28 cellular contexts compared by ENCODE assay signal in the genomic region with DNA sequence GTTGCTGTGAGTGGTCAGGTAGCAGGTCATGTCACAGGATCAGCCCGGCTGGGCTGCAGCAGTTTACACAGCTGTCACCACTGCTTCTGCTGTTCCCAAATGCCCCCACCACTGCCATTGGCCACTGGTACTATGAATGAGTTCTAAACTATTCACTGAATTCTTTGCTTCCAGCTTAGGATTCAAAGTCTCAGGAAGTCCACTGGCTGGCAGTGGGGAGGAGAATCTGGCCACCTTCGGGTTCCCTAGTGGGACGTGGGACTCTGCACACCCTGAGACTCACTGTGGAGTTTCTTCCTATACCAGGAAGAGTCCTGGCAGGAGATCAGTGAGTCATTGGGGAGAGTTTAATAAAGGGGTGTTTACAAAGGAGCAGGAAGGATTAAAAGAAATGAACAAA. TPM values are rescaled to one million over a fixed set of nuclear protein-coding genes. Genes with fewer than 3 reads are reported as not detected.
DNase-seq lines count a peak whose midpoint lies in the region; TF ChIP-seq lines count a peak whose summit lies in the region.
"Had no signal": no experiment of that assay in that cellular context is flagged by ENCODE, and none has a peak within 500 bp of the region (broad histone marks: within the 10 kb centered on the region; RNA-seq: fewer than 3 reads in every experiment).

No MANE protein-coding gene starts in this region.

- H3K4me3 ChIP-seq in GM23248 (no peak overlapping the region), skeletal muscle satellite cell (ENCODE audit: low read length) (no peak overlapping the region), sigmoid colon (no peak overlapping the region)
- H3K4me3 ChIP-seq: GM23338, heart left ventricle, neural progenitor cell, stomach, transverse colon had no signal

- TF ChIP-seq POLR2A in sigmoid colon (IDR thresholded peaks at IDR 0.05) = no peak

- DNase-seq in GM23248 = peak; percentile 19
- DNase-seq in NCI-H146 treated with DMSO at 0.1 percent for 48 hours (lab: John Stamatoyannopoulos, UW; ENCODE audit: unreplicated experiment) = peak; percentile 13
- DNase-seq in epithelial cell of prostate (ENCODE audit: low read depth, low spot score) = no peak
- no peak for DNase-seq in H4 (ENCODE audit: low spot score)
- no peak for DNase-seq in sigmoid colon
- no peak for DNase-seq in NCI-H345 treated with DMSO at 0.1 percent for 48 hours (lab: John Stamatoyannopoulos, UW; ENCODE audit: unreplicated experiment)
- DNase-seq: activated CD4-positive, alpha-beta T cell treated with anti-CD3 and anti-CD28 coated beads for 36 hours; activated naive CD4-positive, alpha-beta T cell treated with anti-CD3 and anti-CD28 coated beads, Interleukin-2, amount 50 U/mL, for 16 hours; activated T-cell treated with anti-CD3 and anti-CD28 coated beads, Interleukin-2, amount 50 U/mL, for 48 hours; aorta; BE2C; Calu3; heart left ventricle; NCI-H1092; NCI-H2081 treated with DMSO at 0.1 percent for 48 hours; RPMI8226; stimulated activated CD4-positive, alpha-beta T cell treated with anti-CD3 and anti-CD28 coated beads, Interleukin-12 subunit alpha, Interleukin-12 subunit beta, amount 100 ng/mL, for 4 hours; stomach; transverse colon had no signal

- no peak for TF ChIP-seq CTCF in sigmoid colon (IDR thresholded peaks at IDR 0.05)

- no peaks in the 10 kb centered on the region for H3K9me3 ChIP-seq in GM23248 (ENCODE audit: low read depth)
- no peaks in the 10 kb centered on the region for H3K9me3 ChIP-seq in skeletal muscle satellite cell (replicated peaks; ENCODE audit: low read length)
- no peaks in the 10 kb centered on the region for H3K9me3 ChIP-seq in sigmoid colon
- H3K9me3 ChIP-seq: BE2C, transverse colon had no signal

- intact Hi-C loops in sigmoid colon (cut with DNase I) = no loop called here

- H4K20me1 ChIP-seq in GM23248 (ENCODE audit: insufficient read depth) = no peaks in the 10 kb centered on the region

- H3F3A ChIP-seq in GM23248 (ENCODE audit: insufficient read depth) = no peaks in the 10 kb centered on the region

- H3K27me3 ChIP-seq in GM23248 (replicated peaks; ENCODE audit: insufficient read depth) (no peaks in the 10 kb centered on the region), skeletal muscle satellite cell (ENCODE audit: control insufficient read depth, insufficient read depth, low read length) (no peaks in the 10 kb centered on the region), sigmoid colon (no peaks in the 10 kb centered on the region)
- H3K27me3 ChIP-seq: BE2C, heart left ventricle, stomach, transverse colon had no signal

- H3K36me3 ChIP-seq in GM23248 (ENCODE audit: low read depth) (no peaks in the 10 kb centered on the region), skeletal muscle satellite cell (ENCODE audit: insufficient read depth, low read length) (no peaks in the 10 kb centered on the region), sigmoid colon (no peaks in the 10 kb centered on the region)
- H3K36me3 ChIP-seq: BE2C, heart left ventricle, neural progenitor cell, transverse colon had no signal

- H3K9ac ChIP-seq in GM23248 (no peak overlapping the region), skeletal muscle satellite cell (ENCODE audit: low read depth, low read length) (no peak overlapping the region)
- H3K9ac ChIP-seq: KMS-11, neural progenitor cell had no signal

- H3K4me1 ChIP-seq in GM23248 (ENCODE audit: insufficient read depth) = peaks cover 9% of the 10 kb centered on the region
- H3K4me1 ChIP-seq in skeletal muscle satellite cell (ENCODE audit: control insufficient read depth, insufficient read depth, low read length) = peaks cover 22% of the 10 kb centered on the region
- peaks cover 0 to 5% (median 2%) of the 10 kb centered on the region in 4 donors for H3K4me1 ChIP-seq in sigmoid colon
- H3K4me1 ChIP-seq: BE2C, neural progenitor cell, transverse colon had no signal

- H3K9me2 ChIP-seq in GM23248 (ENCODE audit: insufficient read depth) = no peaks in the 10 kb centered on the region

- no peak for TF ChIP-seq EP300 in sigmoid colon (IDR thresholded peaks at IDR 0.05)

- WGBS in GM23248 (ENCODE audit: low coverage in 1 of 2, low lambda C conversion rate in 2 of 2, missing lambda C conversion rate in 2 of 2), 2 experiments = 87 to 91% methylated on average over 3 of the region's 3 CpGs
- WGBS in sigmoid colon, 2 donors = 74 to 85% methylated on average over 3 of the region's 3 CpGs

- no peak overlapping the region for H2AFZ ChIP-seq in GM23248
- H2AFZ ChIP-seq: GM23338, neural progenitor cell had no signal

- in situ Hi-C loops in GM23248 (cut with MboI) = no loop called here

- H3K4me2 ChIP-seq in GM23248 (ENCODE audit: unreplicated experiment) = no peak overlapping the region
- peak overlapping the region; percentile 3 for H3K4me2 ChIP-seq in skeletal muscle satellite cell (ENCODE audit: low read length)
- H3K4me2 ChIP-seq: GM23338, KMS-11, neural progenitor cell had no signal

- no peaks in the 10 kb centered on the region for H3K79me2 ChIP-seq in GM23248 (ENCODE audit: insufficient read depth)

- H3K27ac ChIP-seq in GM23248 (no peak overlapping the region), epithelial cell of prostate (peak overlapping the region; percentile 37), sigmoid colon (no peak overlapping the region)
- H3K27ac ChIP-seq: heart left ventricle, KMS-11, neural progenitor cell, transverse colon had no signal

RNA-seq across cellular contexts. Expression of a gene that starts 6.9 kb away (rescaled TPM):
- total RNA-seq in GM23248 (2014; rRNA removed; shearing (Covaris generic)) = 26.2 and 113 TPM in 2 replicates
- polyA plus RNA-seq in GM23248 (2016; fragmentation: Nextera tagmentation; extraction: Ambion mirVana) (126 and 146 TPM in 2 replicates), sigmoid colon (100 to 1,000 TPM; 206 to 513 (median 470) TPM)
- 257 and 372 TPM in 2 replicates for total RNA-seq in skeletal muscle satellite cell (2012; rRNA removed)
- 78.7 and 86.8 TPM in 2 replicates for total RNA-seq in H4 (2014; rRNA removed; shearing (Covaris generic))
- 1,000 to 10,000 TPM in 1 of 4 donors, 100 to 1,000 TPM in 2, 10 to 100 TPM in 1; 90.3 to 1,592 (median 363) TPM for total RNA-seq in sigmoid colon

RNA-seq across cellular contexts. Expression of a gene that starts 19.6 kb away (rescaled TPM):
- total RNA-seq in GM23248 (2014; rRNA removed; shearing (Covaris generic)) = not detected in 2 replicates
- polyA plus RNA-seq in GM23248 (2016; fragmentation: Nextera tagmentation; extraction: Ambion mirVana) (not detected in 2 replicates), sigmoid colon (100 to 1,000 TPM in 2 of 3 donors, 1 to 10 TPM in 1; 2.0 to 581 (median 133) TPM)
- total RNA-seq in skeletal muscle satellite cell (2012; rRNA removed) = not detected in 2 replicates
- total RNA-seq in H4 (2014; rRNA removed; shearing (Covaris generic)) = not detected in 2 replicates
- not detected for total RNA-seq in sigmoid colon
- total RNA-seq: Calu3, cerebellum, NCI-H460 had no signal
- polyA plus RNA-seq: heart left ventricle had no signal

RNA-seq across cellular contexts. Expression of a gene that starts 21.3 kb away (rescaled TPM):
- not detected in 2 replicates for total RNA-seq in GM23248 (2014; rRNA removed; shearing (Covaris generic))
- polyA plus RNA-seq in GM23248 (2016; fragmentation: Nextera tagmentation; extraction: Ambion mirVana) (3.3 and 4.4 TPM in 2 replicates), sigmoid colon (1,000 to 10,000 TPM in 1 of 3 donors, 100 to 1,000 TPM in 1, 10 to 100 TPM in 1; 47.9 to 2,487 (median 601) TPM)
- not detected in 2 replicates for total RNA-seq in skeletal muscle satellite cell (2012; rRNA removed)
- not detected in 2 replicates for total RNA-seq in H4 (2014; rRNA removed; shearing (Covaris generic))
- total RNA-seq in sigmoid colon = 10 to 100 TPM in 2 of 4 donors, 1 to 10 TPM in 2; 2.0 to 12.9 (median 7.8) TPM
- total RNA-seq: Calu3, cerebellum, NCI-H460 had no signal

RNA-seq across cellular contexts. Expression of a gene that starts 31.4 kb away (rescaled TPM):
- 1.1 TPM in 1 of 2 replicates, not detected in the other for total RNA-seq in GM23248 (2014; rRNA removed; shearing (Covaris generic))
- polyA plus RNA-seq in GM23248 (2016; fragmentation: Nextera tagmentation; extraction: Ambion mirVana) = 4.5 and 5.4 TPM in 2 replicates
- total RNA-seq in skeletal muscle satellite cell (2012; rRNA removed) = not detected in 2 replicates
- total RNA-seq in H4 (2014; rRNA removed; shearing (Covaris generic)) = 0.14 TPM in 1 of 2 replicates, not detected in the other
- total RNA-seq in sigmoid colon = 1 to 10 TPM in 3 of 4 donors, under 1 TPM in 1; 0.71 to 3.1 (median 2.6) TPM
- 100 to 1,000 TPM in 1 of 3 donors, 10 to 100 TPM in 1, 1 to 10 TPM in 1; 7.1 to 117 (median 48.1) TPM for polyA plus RNA-seq in sigmoid colon

RNA-seq across cellular contexts. Expression of a gene that starts 37.5 kb away (rescaled TPM):
- not detected in 2 replicates for total RNA-seq in GM23248 (2014; rRNA removed; shearing (Covaris generic))
- polyA plus RNA-seq in GM23248 (2016; fragmentation: Nextera tagmentation; extraction: Ambion mirVana) (not detected in 2 replicates), sigmoid colon (not detected)
- not detected in 2 replicates for total RNA-seq in skeletal muscle satellite cell (2012; rRNA removed)
- total RNA-seq in H4 (2014; rRNA removed; shearing (Covaris generic)) = not detected in 2 replicates
- total RNA-seq in sigmoid colon = not detected
- total RNA-seq: activated CD4-positive, alpha-beta T cell treated with anti-CD3 and anti-CD28 coated beads for 36 hours; activated CD8-positive, alpha-beta memory T cell treated with anti-CD3 and anti-CD28 coated beads for 36 hours; aorta; Calu3; cerebellum; GM23338; heart left ventricle; lower leg skin; mucosa of gallbladder; NCI-H460; stomach; transverse colon had no signal
- polyA plus RNA-seq: aorta, GM23338, heart left ventricle had no signal

Comparison
In these comparisons a context has a peak if more than half of its experiments do, and no peak if none do; other contexts are left out.
1. DNase-seq: peak in GM23248 (single experiment) and NCI-H146 treated with DMSO at 0.1 percent for 48 hours (single experiment); none in epithelial cell of prostate (single experiment), H4 (single experiment), sigmoid colon (single experiment) and NCI-H345 treated with DMSO at 0.1 percent for 48 hours (single experiment).